ENCODE assay signal across 29 cellular contexts in the genomic region with DNA sequence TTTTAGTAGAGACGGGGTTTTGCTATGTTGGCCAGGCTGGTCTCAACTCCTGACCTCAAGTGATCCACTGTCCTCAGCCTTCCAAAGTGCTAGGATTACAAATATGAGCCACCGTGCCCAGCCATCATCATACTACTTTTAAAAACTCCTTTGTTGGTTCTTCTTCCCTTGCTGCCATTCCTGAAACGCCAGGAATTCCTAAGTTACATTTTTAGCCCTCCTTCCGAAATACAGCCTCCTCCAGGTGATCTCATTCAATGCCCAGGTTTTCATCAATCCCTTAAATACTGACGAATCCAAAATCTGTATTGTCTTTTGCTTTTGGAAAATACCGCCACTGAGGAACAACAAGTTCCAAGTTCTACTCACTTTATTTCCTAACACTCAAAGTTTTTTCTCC.
"Had no signal": no experiment of that assay in that cellular context is flagged by ENCODE, and none has a peak within 500 bp of the region (broad histone marks: within the 10 kb centered on the region; RNA-seq: fewer than 3 reads in every experiment).

No MANE protein-coding gene starts in this region.

- H3K27me3 ChIP-seq: gastrocnemius medialis, heart right ventricle, ovary, sigmoid colon, spleen, testis, tibial artery, upper lobe of left lung had no signal

- DNase-seq: dermis blood vessel endothelial cell; effector memory CD8-positive, alpha-beta T cell; foreskin fibroblast; gastrocnemius medialis; heart right ventricle; hippocampal formation; left ventricle myocardium superior; lower lobe of right lung; natural killer cell; occipital lobe; ovary; posterior cingulate gyrus; psoas muscle; right cardiac atrium; sigmoid colon; spleen; stimulated activated CD4-positive, alpha-beta T cell treated with anti-CD3 and anti-CD28 coated beads, Interleukin-4, amount 100 ng/mL, for 4 hours; stimulated activated naive CD8-positive, alpha-beta T cell treated with anti-CD3 and anti-CD28 coated beads, Interleukin-15, Interleukin-2, amounts not matched to agents 100 U/mL and 50 U/mL, for 24 hours; substantia nigra; testis; tibial artery; upper lobe of left lung had no signal

- H3K36me3 ChIP-seq: ovary had no signal

- H3K4me3 Mint-ChIP-seq: effector memory CD8-positive, alpha-beta T cell; natural killer cell; stimulated activated memory B cell treated with anti-CD40 and anti-IgM and Interleukin-4, amounts not matched to agents 10 μg/mL and 1 μg/mL and 100 μg/mL, for 72 hours had no signal

- H3K27me3 Mint-ChIP-seq: effector memory CD8-positive, alpha-beta T cell; stimulated activated memory B cell treated with anti-CD40 and anti-IgM and Interleukin-4, amounts not matched to agents 10 μg/mL and 1 μg/mL and 100 μg/mL, for 72 hours had no signal

- H3K27ac Mint-ChIP-seq: effector memory CD8-positive, alpha-beta T cell; natural killer cell; stimulated activated memory B cell treated with anti-CD40 and anti-IgM and Interleukin-4, amounts not matched to agents 10 μg/mL and 1 μg/mL and 100 μg/mL, for 72 hours had no signal

- H3K4me1 ChIP-seq: gastrocnemius medialis, heart right ventricle, lower lobe of right lung, psoas muscle, sigmoid colon, spleen, tibial artery, upper lobe of left lung had no signal

- FAIRE-seq: keratinocyte, urothelium cell line had no signal

- H3K4me1 Mint-ChIP-seq: natural killer cell; stimulated activated memory B cell treated with anti-CD40 and anti-IgM and Interleukin-4, amounts not matched to agents 10 μg/mL and 1 μg/mL and 100 μg/mL, for 72 hours had no signal

- ATAC-seq: effector memory CD8-positive, alpha-beta T cell; esophagus mucosa; gastrocnemius medialis; heart right ventricle; left ventricle myocardium superior; lower lobe of right lung; natural killer cell; psoas muscle; right cardiac atrium; stimulated activated memory B cell treated with anti-CD40 and anti-IgM and Interleukin-4, amounts not matched to agents 10 μg/mL and 1 μg/mL and 100 μg/mL, for 72 hours; stimulated activated naive CD8-positive, alpha-beta T cell treated with anti-CD3 and anti-CD28 coated beads, Interleukin-15, Interleukin-2, amounts not matched to agents 100 U/mL and 50 U/mL, for 24 hours had no signal

- H3K27ac ChIP-seq: coronary artery, epithelial cell of prostate, gastrocnemius medialis, heart right ventricle, lower lobe of right lung, ovary, psoas muscle, sigmoid colon, skin epidermis, spleen, testis, tibial artery, upper lobe of left lung had no signal

- H3K9me3 ChIP-seq: ovary, testis had no signal

- H3K4me3 ChIP-seq: coronary artery, gastrocnemius medialis, heart right ventricle, lower lobe of right lung, ovary, psoas muscle, sigmoid colon, skin epidermis, spleen, testis, tibial artery, upper lobe of left lung had no signal
